In the genomic region with DNA sequence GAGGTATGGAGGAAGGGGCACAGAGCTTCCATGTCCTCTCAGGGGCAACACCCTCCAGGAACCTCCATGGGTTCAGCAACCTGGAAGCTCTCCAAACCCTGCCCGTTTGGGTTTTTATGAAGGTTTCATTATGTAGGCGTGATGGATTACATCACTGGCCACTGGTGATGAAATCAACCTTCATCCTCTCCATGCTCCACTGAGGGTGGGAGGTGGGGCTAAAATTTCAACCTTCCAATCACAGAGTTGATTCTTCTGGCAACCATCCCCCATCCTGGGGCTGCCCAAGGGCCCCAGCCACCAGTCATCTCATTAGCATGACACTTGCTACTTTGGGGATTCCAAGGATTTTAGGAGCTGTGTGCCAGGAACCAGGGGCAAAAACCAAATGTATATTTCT, we compare ENCODE assay signal across 28 cellular contexts.
DNase-seq lines count a peak whose midpoint lies in the region; ATAC-seq, FAIRE-seq and TF ChIP-seq lines count a peak whose summit lies in the region.
"Had no signal": no experiment of that assay in that cellular context is flagged by ENCODE, and none has a peak within 500 bp of the region (broad histone marks: within the 10 kb centered on the region; RNA-seq: fewer than 3 reads in every experiment).

No MANE protein-coding gene starts in this region.

- WGBS in HepG2 (ENCODE audit: low lambda C conversion rate): no CpG with 5 or more reads among the region's 2 CpGs
- WGBS in right lobe of liver (ENCODE audit: insufficient coverage, low coverage, low lambda C conversion rate, missing lambda C conversion rate): no CpG with 5 or more reads among the region's 2 CpGs
- 71 to 81% methylated on average over 2 of the region's 2 CpGs for WGBS in lung, 2 donors

- no peaks in the 10 kb centered on the region for H3K4me1 ChIP-seq in HepG2 (ENCODE audit: insufficient read depth, low read length)
- H3K4me1 ChIP-seq in right lobe of liver: no peaks in the 10 kb centered on the region
- H3K4me1 ChIP-seq in lung (ENCODE audit: control insufficient read depth in 2 of 2, insufficient read depth in 2 of 2, low read length in 2 of 2): no peaks in the 10 kb centered on the region
- H3K4me1 ChIP-seq in naive thymus-derived CD4-positive, alpha-beta T cell (ENCODE audit: control insufficient read depth in 2 of 2, insufficient read depth in 2 of 2, low read length in 2 of 2): no peaks in the 10 kb centered on the region
- H3K4me1 ChIP-seq: BLaER1 treated with 17β-estradiol and CSF1 and Interleukin-3, amounts not matched to agents 10 nM and 100 nM; Caco-2 had no signal

- FAIRE-seq in HepG2 (lab: Jason Lieb, UNC): no peak
- FAIRE-seq: A204.1, GM12878, K562 had no signal

- CTCF ChIA-PET in HepG2 (lab: Yijun Ruan, JAX; ENCODE audit: low intra/inter-chr PET ratio, low total read pairs): no interaction called here
- CTCF ChIA-PET in naive thymus-derived CD4-positive, alpha-beta T cell (lab: Charles Lee): no interaction called here

- no peak overlapping the region for H3K4me3 Mint-ChIP-seq in activated CD4-positive, alpha-beta T cell treated with anti-CD3 and anti-CD28 coated beads, Interleukin-2, amount 10 ng/mL, durations not matched to agents 24 days and 14 days
- H3K4me3 Mint-ChIP-seq in naive thymus-derived CD4-positive, alpha-beta T cell: no peak overlapping the region
- H3K4me3 Mint-ChIP-seq: CD8-positive, alpha-beta T cell had no signal

- peaks cover 2% of the 10 kb centered on the region for H3K27me3 Mint-ChIP-seq in activated CD4-positive, alpha-beta T cell treated with anti-CD3 and anti-CD28 coated beads, Interleukin-2, amount 10 ng/mL, durations not matched to agents 24 days and 14 days
- peaks cover 2 to 14% (median 11%) of the 10 kb centered on the region in 5 donors for H3K27me3 Mint-ChIP-seq in naive thymus-derived CD4-positive, alpha-beta T cell

- TF ChIP-seq EP300 in HepG2 (IDR thresholded peaks at IDR 0.05; ENCODE audit: low read depth in 2 of 2, low read length in 2 of 2): no peak
- TF ChIP-seq EP300 in HepG2 (CRISPR knock-in tag; IDR thresholded peaks at IDR 0.05; ENCODE audit: borderline replicate concordance): no peak

- POLR2A ChIA-PET in HepG2 (lab: Yijun Ruan, JAX): no interaction called here
- POLR2A ChIA-PET in naive thymus-derived CD4-positive, alpha-beta T cell (lab: Charles Lee): no interaction called here

- H3K79me2 ChIP-seq in HepG2 (ENCODE audit: insufficient read depth, low read length): no peaks in the 10 kb centered on the region

- H3K4me3 ChIP-seq in HepG2 (replicated peaks in 1 of 3; ENCODE audit: insufficient read depth in 1 of 3, low read depth in 2 of 3, low read length in 3 of 3) (no peak overlapping the region), right lobe of liver (no peak overlapping the region), lung (no peak overlapping the region)
- no peak overlapping the region for H3K4me3 ChIP-seq in naive thymus-derived CD4-positive, alpha-beta T cell (ENCODE audit: low read length)
- H3K4me3 ChIP-seq: BLaER1 treated with 17β-estradiol and CSF1 and Interleukin-3, amounts not matched to agents 10 nM and 100 nM; GM12878; K562 had no signal

- no peak for TF ChIP-seq POLR2A in HepG2 (IDR thresholded peaks at IDR 0.05; ENCODE audit: insufficient read depth in 1 of 2, low read depth in 2 of 2, low read length in 2 of 2)
- TF ChIP-seq POLR2A in right lobe of liver (IDR thresholded peaks at IDR 0.05): no peak

- H2AFZ ChIP-seq in HepG2 (ENCODE audit: low read length): no peak overlapping the region

- H3K27ac Mint-ChIP-seq in activated CD4-positive, alpha-beta T cell treated with anti-CD3 and anti-CD28 coated beads, Interleukin-2, amount 10 ng/mL, durations not matched to agents 24 days and 14 days: no peak overlapping the region
- no peak overlapping the region for H3K27ac Mint-ChIP-seq in naive thymus-derived CD4-positive, alpha-beta T cell
- H3K27ac Mint-ChIP-seq: CD8-positive, alpha-beta T cell had no signal

- in situ Hi-C loops in HepG2 (cut with HindIII; ENCODE audit: extremely low pct_ligation_motif_present, low pct_unique_long_range_greater_than_20kb): no loop called here

- intact Hi-C loops in HepG2 (cut with micrococcal nuclease; ENCODE audit: unreplicated experiment) (no loop called here), right lobe of liver (cut with DNase I) (no loop called here)
- intact Hi-C loops in activated CD4-positive, alpha-beta T cell treated with anti-CD3 and anti-CD28 coated beads, Interleukin-2, amount 10 ng/mL, durations not matched to agents 24 days and 14 days (cut with micrococcal nuclease): no loop called here
- intact Hi-C loops in naive thymus-derived CD4-positive, alpha-beta T cell (cut with micrococcal nuclease): no loop called here

- H3K27ac ChIP-seq in HepG2 (ENCODE audit: extremely low read length, insufficient read depth, low read length) (no peak overlapping the region), right lobe of liver (no peak overlapping the region), lung (ENCODE audit: low read depth in 1 of 2, low read length in 1 of 2) (no peak overlapping the region)
- H3K27ac ChIP-seq in naive thymus-derived CD4-positive, alpha-beta T cell (ENCODE audit: low read depth, low read length): no peak overlapping the region
- H3K27ac ChIP-seq: BLaER1 treated with 17β-estradiol and CSF1 and Interleukin-3, amounts not matched to agents 10 nM and 100 nM had no signal

- H3K9ac ChIP-seq in HepG2 (ENCODE audit: insufficient read depth, low read depth, low read length): no peak overlapping the region
- H3K9ac ChIP-seq: BLaER1 treated with 17β-estradiol and CSF1 and Interleukin-3, amounts not matched to agents 10 nM and 100 nM had no signal

- H3K27me3 ChIP-seq in HepG2 (ENCODE audit: control insufficient read depth in 1 of 2, insufficient read depth in 2 of 2, low read length in 2 of 2): peaks cover 0 to 11% of the 10 kb centered on the region in 2 experiments; a peak in 2 of 5 replicates
- no peaks in the 10 kb centered on the region for H3K27me3 ChIP-seq in right lobe of liver
- no peaks in the 10 kb centered on the region for H3K27me3 ChIP-seq in lung (ENCODE audit: control insufficient read depth, insufficient read depth)
- no peaks in the 10 kb centered on the region for H3K27me3 ChIP-seq in naive thymus-derived CD4-positive, alpha-beta T cell (ENCODE audit: control insufficient read depth in 2 of 2, insufficient read depth in 2 of 2, low read length in 2 of 2)
- H3K27me3 ChIP-seq: BLaER1 treated with 17β-estradiol and CSF1 and Interleukin-3, amounts not matched to agents 10 nM and 100 nM had no signal

- H3K4me1 Mint-ChIP-seq in activated CD4-positive, alpha-beta T cell treated with anti-CD3 and anti-CD28 coated beads, Interleukin-2, amount 10 ng/mL, durations not matched to agents 24 days and 14 days: no peaks in the 10 kb centered on the region
- H3K4me1 Mint-ChIP-seq in naive thymus-derived CD4-positive, alpha-beta T cell: no peaks in the 10 kb centered on the region

- no peak overlapping the region for H3K4me2 ChIP-seq in HepG2 (ENCODE audit: low read depth, low read length)
- H3K4me2 ChIP-seq: BLaER1 treated with 17β-estradiol and CSF1 and Interleukin-3, amounts not matched to agents 10 nM and 100 nM had no signal

- peaks cover 11% of the 10 kb centered on the region for H3K9me3 Mint-ChIP-seq in activated CD4-positive, alpha-beta T cell treated with anti-CD3 and anti-CD28 coated beads, Interleukin-2, amount 10 ng/mL, durations not matched to agents 24 days and 14 days
- H3K9me3 Mint-ChIP-seq in naive thymus-derived CD4-positive, alpha-beta T cell: peaks cover 8 to 30% (median 16%) of the 10 kb centered on the region in 11 donors

- no TSS peak for BruUV-seq in HepG2 (replicated peaks; lab: Mats Ljungman, UMichigan)

- TF ChIP-seq RAD21 in HepG2 (CRISPR knock-in tag; IDR thresholded peaks at IDR 0.05): no peak

- peaks cover 6% of the 10 kb centered on the region; the same call in 1 of the 2 replicates for H3K9me3 ChIP-seq in HepG2 (ENCODE audit: low read length)
- H3K9me3 ChIP-seq in right lobe of liver: no peaks in the 10 kb centered on the region
- peaks cover 0 to 6% of the 10 kb centered on the region in 2 donors for H3K9me3 ChIP-seq in lung (ENCODE audit: control insufficient read depth in 2 of 2, insufficient read depth in 1 of 2, low read length in 1 of 2)
- H3K9me3 ChIP-seq in naive thymus-derived CD4-positive, alpha-beta T cell (ENCODE audit: control insufficient read depth in 2 of 3, low read length in 3 of 3): peaks cover 0 to 8% (median 0%) of the 10 kb centered on the region in 3 experiments

- H3K36me3 ChIP-seq in HepG2 (replicated peaks in 1 of 2; ENCODE audit: control insufficient read depth in 1 of 2, insufficient read depth in 2 of 2, low read length in 2 of 2) (no peaks in the 10 kb centered on the region), right lobe of liver (no peaks in the 10 kb centered on the region), lung (ENCODE audit: control insufficient read depth in 2 of 2, insufficient read depth in 2 of 2, low read length in 2 of 2) (no peaks in the 10 kb centered on the region)
- H3K36me3 ChIP-seq in naive thymus-derived CD4-positive, alpha-beta T cell (ENCODE audit: control insufficient read depth in 2 of 3, insufficient read depth in 3 of 3, low read length in 3 of 3): no peaks in the 10 kb centered on the region
- H3K36me3 ChIP-seq: BLaER1 treated with 17β-estradiol and CSF1 and Interleukin-3, amounts not matched to agents 10 nM and 100 nM had no signal

- ATAC-seq in HepG2 (no peak), right lobe of liver (no peak), lung (ENCODE audit: insufficient read depth, low FRiP score) (no peak)
- no peak for ATAC-seq in naive thymus-derived CD4-positive, alpha-beta T cell
- ATAC-seq: CD8-positive, alpha-beta T cell; GM12878; HCT116; K562 had no signal

- DNase-seq in HepG2 (ENCODE audit: low spot score) (no peak), right lobe of liver (no peak), OCI-M1 (lab: John Stamatoyannopoulos, UW) (peak; percentile 47), lung (ENCODE audit: low spot score) (peak; percentile 4), CD1c-positive myeloid dendritic cell (ENCODE audit: extremely low spot score) (no peak)
- DNase-seq in activated CD4-positive, alpha-beta T cell treated with anti-CD3 and anti-CD28 coated beads, Interleukin-2, amount 10 ng/mL, durations not matched to agents 24 days and 14 days: no peak
- DNase-seq in naive thymus-derived CD4-positive, alpha-beta T cell: no peak
- DNase-seq: AML-193; Caco-2; CD8-positive, alpha-beta T cell; DMS 273 treated with DMSO at 0.1 percent for 48 hours; DMS79; EL; GDM1; Kasumi-1; NCI-H1092; NCI-H1417 treated with DMSO at 0.1 percent for 48 hours; NCI-H1694 treated with DMSO at 0.1 percent for 48 hours; NCI-H2081; NCI-H2227 treated with DMSO at 0.1 percent for 48 hours; NCI-H526 treated with DMSO at 0.1 percent for 48 hours; RPMI8226; SHP77 had no signal

- no peaks in the 10 kb centered on the region for H3K36me3 Mint-ChIP-seq in activated CD4-positive, alpha-beta T cell treated with anti-CD3 and anti-CD28 coated beads, Interleukin-2, amount 10 ng/mL, durations not matched to agents 24 days and 14 days (ENCODE audit: low read depth)
- H3K36me3 Mint-ChIP-seq in naive thymus-derived CD4-positive, alpha-beta T cell: peaks cover 0 to 9% (median 0%) of the 10 kb centered on the region in 5 donors
- H3K36me3 Mint-ChIP-seq: CD8-positive, alpha-beta T cell had no signal

- no peaks in the 10 kb centered on the region for H4K20me1 ChIP-seq in HepG2 (ENCODE audit: insufficient read depth, low read length)
- H4K20me1 ChIP-seq: BLaER1 treated with 17β-estradiol and CSF1 and Interleukin-3, amounts not matched to agents 10 nM and 100 nM had no signal

- TF ChIP-seq CTCF in HepG2 (CRISPR knock-in tag; IDR thresholded peaks at IDR 0.05) (no peak), right lobe of liver (IDR thresholded peaks at IDR 0.05) (no peak), lung (IDR thresholded peaks at IDR 0.05; ENCODE audit: control extremely low read depth, extremely low read depth) (no peak)

Comparison
In these comparisons a context has a peak if more than half of its experiments do, and no peak if none do; other contexts are left out.
1. DNase-seq: peak in OCI-M1 (single experiment) and lung (single experiment); none in HepG2 (single experiment), right lobe of liver (0 of 3), activated CD4-positive, alpha-beta T cell treated with anti-CD3 and anti-CD28 coated beads, Interleukin-2, amount 10 ng/mL, durations not matched to agents 24 days and 14 days (single experiment), naive thymus-derived CD4-positive, alpha-beta T cell (0 of 9) and CD1c-positive myeloid dendritic cell (single experiment).